19 cellular contexts compared by ENCODE assay signal in the genomic region with DNA sequence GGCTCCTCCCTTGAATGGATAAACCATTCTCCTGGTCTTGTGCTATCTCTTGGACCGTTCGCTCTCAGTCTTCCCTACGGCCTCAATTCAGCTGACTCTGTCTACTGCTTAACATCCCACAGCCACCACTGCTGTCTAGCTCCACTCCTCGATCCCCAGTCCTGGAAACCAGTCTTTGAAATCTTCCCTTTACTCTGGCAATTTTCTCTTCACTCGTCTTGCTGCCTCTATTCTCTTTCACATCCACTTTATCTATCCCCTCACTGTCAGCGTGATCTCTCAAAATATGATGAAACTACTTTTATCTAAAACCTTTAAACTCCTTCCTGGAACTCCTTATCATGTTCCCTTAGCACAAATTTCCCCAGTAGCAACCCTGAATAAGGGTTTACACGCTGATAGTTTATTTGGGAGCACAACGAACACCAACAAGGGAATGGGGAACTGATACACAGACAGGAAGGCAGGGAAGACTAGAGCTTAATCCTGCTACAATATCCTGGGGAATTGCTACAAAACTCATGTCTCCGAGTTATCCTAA.
DNase-seq lines count a peak whose midpoint lies in the region; ATAC-seq and TF ChIP-seq lines count a peak whose summit lies in the region.
"Had no signal": no experiment of that assay in that cellular context is flagged by ENCODE, and none has a peak within 500 bp of the region (broad histone marks: within the 10 kb centered on the region; RNA-seq: fewer than 3 reads in every experiment).

No MANE protein-coding gene starts in this region.

- H3K27ac ChIP-seq in MM.1S (ENCODE audit: low read length), result peak overlapping the region; percentile 91; the same call in 1 of the 2 replicates
- H3K27ac ChIP-seq: esophagus squamous epithelium, ovary had no signal

- no peak for ATAC-seq in activated T-cell treated with anti-CD3 and anti-CD28 coated beads, Interleukin-2, amount 50 U/mL, for 72 hours (replicated peaks in 1 of 2)
- ATAC-seq in stimulated activated memory B cell treated with anti-CD40 and anti-IgM and Interleukin-4, amounts not matched to agents 10 μg/mL and 1 μg/mL and 100 μg/mL, for 72 hours, result no peak
- no peak for ATAC-seq in GM21515 (IDR thresholded peaks at IDR 0.05; ENCODE audit: unreplicated experiment)
- ATAC-seq: left ventricle myocardium superior, SK-N-SH treated with all-trans-retinoic acid at 6 μM for 48 hours, WTC11 had no signal

- TF ChIP-seq CTCF in MM.1S (IDR thresholded peaks at IDR 0.05; ENCODE audit: low read length), result no peak

- H3K4me1 ChIP-seq in MM.1S (ENCODE audit: low read length), result peaks cover 32% of the 10 kb centered on the region
- H3K4me1 ChIP-seq: esophagus squamous epithelium had no signal

- H3K36me3 ChIP-seq in MM.1S (replicated peaks; ENCODE audit: insufficient read depth, low read length), result no peaks in the 10 kb centered on the region
- H3K36me3 ChIP-seq: esophagus squamous epithelium, ovary had no signal

- H3F3A ChIP-seq in MM.1S (ENCODE audit: insufficient read depth, low read length), result peaks cover 28% of the 10 kb centered on the region

- no peak overlapping the region for H3K9ac ChIP-seq in MM.1S (ENCODE audit: low read length)

- peaks cover 47% of the 10 kb centered on the region for H3K4me1 Mint-ChIP-seq in activated T-cell treated with anti-CD3 and anti-CD28 coated beads, Interleukin-2, amount 50 U/mL, for 72 hours (ENCODE audit: low read depth)
- H3K4me1 Mint-ChIP-seq in activated naive CD8-positive, alpha-beta T cell treated with anti-CD3 and anti-CD28 coated beads for 36 hours, result peaks cover 35% of the 10 kb centered on the region
- peaks cover 63% of the 10 kb centered on the region for H3K4me1 Mint-ChIP-seq in stimulated activated memory B cell treated with anti-CD40 and anti-IgM and Interleukin-4, amounts not matched to agents 10 μg/mL and 1 μg/mL and 100 μg/mL, for 72 hours

- H3K4me2 ChIP-seq in MM.1S (ENCODE audit: low read depth, low read length), result 0 out of 2 replicates have a peak overlapping the region, but pooled peaks have one; percentile 69

- H3K4me3 Mint-ChIP-seq in activated T-cell treated with anti-CD3 and anti-CD28 coated beads, Interleukin-2, amount 50 U/mL, for 72 hours, result peak overlapping the region in 1 of 2 donors; percentile 16
- no peak overlapping the region for H3K4me3 Mint-ChIP-seq in activated naive CD8-positive, alpha-beta T cell treated with anti-CD3 and anti-CD28 coated beads for 36 hours
- H3K4me3 Mint-ChIP-seq in stimulated activated memory B cell treated with anti-CD40 and anti-IgM and Interleukin-4, amounts not matched to agents 10 μg/mL and 1 μg/mL and 100 μg/mL, for 72 hours, result no peak overlapping the region
- H3K4me3 Mint-ChIP-seq: WTC11 had no signal

- no peaks in the 10 kb centered on the region for H3K27me3 Mint-ChIP-seq in activated T-cell treated with anti-CD3 and anti-CD28 coated beads, Interleukin-2, amount 50 U/mL, for 72 hours (ENCODE audit: low read depth)
- peaks cover 3% of the 10 kb centered on the region for H3K27me3 Mint-ChIP-seq in activated naive CD8-positive, alpha-beta T cell treated with anti-CD3 and anti-CD28 coated beads for 36 hours
- no peaks in the 10 kb centered on the region for H3K27me3 Mint-ChIP-seq in stimulated activated memory B cell treated with anti-CD40 and anti-IgM and Interleukin-4, amounts not matched to agents 10 μg/mL and 1 μg/mL and 100 μg/mL, for 72 hours

- H3K27ac Mint-ChIP-seq in activated T-cell treated with anti-CD3 and anti-CD28 coated beads, Interleukin-2, amount 50 U/mL, for 72 hours, result peak overlapping the region; percentile 99
- peak overlapping the region; percentile 14 for H3K27ac Mint-ChIP-seq in activated naive CD8-positive, alpha-beta T cell treated with anti-CD3 and anti-CD28 coated beads for 36 hours
- peak overlapping the region; percentile 96 for H3K27ac Mint-ChIP-seq in stimulated activated memory B cell treated with anti-CD40 and anti-IgM and Interleukin-4, amounts not matched to agents 10 μg/mL and 1 μg/mL and 100 μg/mL, for 72 hours
- H3K27ac Mint-ChIP-seq: WTC11 had no signal

- H3K9me3 ChIP-seq in MM.1S (replicated peaks; ENCODE audit: insufficient read depth, low read length), result no peaks in the 10 kb centered on the region
- H3K9me3 ChIP-seq: esophagus squamous epithelium, ovary had no signal

- H3K9me2 ChIP-seq in MM.1S (replicated peaks; ENCODE audit: insufficient read depth, low read length), result no peaks in the 10 kb centered on the region

- H2AFZ ChIP-seq in MM.1S (ENCODE audit: low read length), result peak overlapping the region; percentile 32; the same call in 1 of the 2 replicates

- H4K20me1 ChIP-seq in MM.1S (ENCODE audit: insufficient read depth, low read length), result no peaks in the 10 kb centered on the region

- H3K79me2 ChIP-seq in MM.1S (ENCODE audit: low read length), result no peaks in the 10 kb centered on the region

- H3K36me3 Mint-ChIP-seq in activated T-cell treated with anti-CD3 and anti-CD28 coated beads, Interleukin-2, amount 50 U/mL, for 72 hours (ENCODE audit: insufficient read depth in 2 of 2), result peaks cover 5 to 8% of the 10 kb centered on the region in 2 donors
- H3K36me3 Mint-ChIP-seq in activated naive CD8-positive, alpha-beta T cell treated with anti-CD3 and anti-CD28 coated beads for 36 hours, result peaks cover 23% of the 10 kb centered on the region
- peaks cover 27% of the 10 kb centered on the region for H3K36me3 Mint-ChIP-seq in stimulated activated memory B cell treated with anti-CD40 and anti-IgM and Interleukin-4, amounts not matched to agents 10 μg/mL and 1 μg/mL and 100 μg/mL, for 72 hours
- H3K36me3 Mint-ChIP-seq: WTC11 had no signal

- no peak overlapping the region for H3K4me3 ChIP-seq in MM.1S (ENCODE audit: low read length)
- H3K4me3 ChIP-seq: esophagus squamous epithelium, ovary had no signal

- peaks cover 8 to 10% of the 10 kb centered on the region in 2 donors for H3K9me3 Mint-ChIP-seq in activated T-cell treated with anti-CD3 and anti-CD28 coated beads, Interleukin-2, amount 50 U/mL, for 72 hours
- H3K9me3 Mint-ChIP-seq in activated naive CD8-positive, alpha-beta T cell treated with anti-CD3 and anti-CD28 coated beads for 36 hours, result peaks cover 17% of the 10 kb centered on the region
- peaks cover 14% of the 10 kb centered on the region for H3K9me3 Mint-ChIP-seq in stimulated activated memory B cell treated with anti-CD40 and anti-IgM and Interleukin-4, amounts not matched to agents 10 μg/mL and 1 μg/mL and 100 μg/mL, for 72 hours

- DNase-seq in activated T-cell treated with anti-CD3 and anti-CD28 coated beads, Interleukin-2, amount 50 U/mL, for 72 hours, result no peak
- DNase-seq in activated T-cell treated with anti-CD3 and anti-CD28 coated beads for 4 hours (no peak), MM.1S (no peak), NCI-H226 (no peak), medulla oblongata (ENCODE audit: extremely low spot score) (no peak)
- no peak for DNase-seq in activated naive CD8-positive, alpha-beta T cell treated with anti-CD3 and anti-CD28 coated beads for 36 hours
- DNase-seq: activated CD8-positive, alpha-beta memory T cell treated with anti-CD3 and anti-CD28 coated beads, Interleukin-2, amount 50 U/mL, for 48 hours; effector CD4-positive, alpha-beta T cell; esophagus squamous epithelium; GDM1; left ventricle myocardium superior; NCI-H2081 treated with DMSO at 0.1 percent for 48 hours; NCI-H69; ovary; stimulated activated CD4-positive, alpha-beta T cell treated with anti-CD3 and anti-CD28 coated beads, Interleukin-4, amount 100 ng/mL, for 24 hours had no signal

- H3K27me3 ChIP-seq in MM.1S (replicated peaks; ENCODE audit: insufficient read depth, low read length), result no peaks in the 10 kb centered on the region
- H3K27me3 ChIP-seq: esophagus squamous epithelium, ovary had no signal

Comparison
In these comparisons a context has a peak if more than half of its experiments do, and no peak if none do; other contexts are left out.
1. H3K27ac Mint-ChIP-seq: peak in every context shown above with its lines; median percentile 99 in activated T-cell treated with anti-CD3 and anti-CD28 coated beads, Interleukin-2, amount 50 U/mL, for 72 hours; 96 in stimulated activated memory B cell treated with anti-CD40 and anti-IgM and Interleukin-4, amounts not matched to agents 10 μg/mL and 1 μg/mL and 100 μg/mL, for 72 hours; 14 in activated naive CD8-positive, alpha-beta T cell treated with anti-CD3 and anti-CD28 coated beads for 36 hours.